In the genomic region with DNA sequence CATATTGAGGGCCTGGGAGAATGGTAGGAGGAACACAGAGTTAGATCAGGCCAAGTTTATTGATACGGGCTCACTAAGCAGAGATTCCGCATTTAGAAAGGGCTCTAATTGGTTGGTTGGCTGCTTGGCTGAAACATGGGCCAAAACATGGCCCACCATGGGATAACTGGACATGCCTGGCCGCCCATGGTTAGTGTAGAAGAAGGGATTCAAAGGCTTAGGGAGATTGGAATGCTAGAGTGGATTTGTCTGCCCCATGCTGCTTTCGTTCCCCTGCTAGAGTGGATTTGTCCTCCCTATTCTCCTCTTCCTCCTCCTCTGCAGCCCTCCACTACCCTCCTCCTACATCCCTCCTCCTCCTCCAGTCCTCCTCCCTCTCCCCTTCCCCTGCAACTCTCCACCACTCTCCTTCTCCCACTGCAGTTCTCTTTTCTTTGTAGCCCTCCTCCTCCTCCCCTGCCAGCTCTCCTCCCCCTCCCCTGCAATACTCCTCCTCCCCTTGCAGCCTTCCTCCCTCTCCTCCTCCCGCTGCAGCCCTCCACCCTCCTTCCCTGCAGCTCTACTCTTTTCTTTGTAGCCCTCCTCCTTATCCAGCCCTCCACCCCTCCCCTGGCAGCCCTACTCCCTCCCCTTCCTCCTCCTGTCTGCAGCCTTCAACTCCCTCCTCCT, we compare ENCODE assay signal across 16 cellular contexts. TPM values are rescaled to one million over a fixed set of nuclear protein-coding genes. Genes with fewer than 3 reads are reported as not detected.
"Had no signal": no experiment of that assay in that cellular context is flagged by ENCODE, and none has a peak within 500 bp of the region (broad histone marks: within the 10 kb centered on the region; RNA-seq: fewer than 3 reads in every experiment).

No MANE protein-coding gene starts in this region.

- ATAC-seq: natural killer cell; stimulated activated effector memory CD8-positive, alpha-beta T cell treated with anti-CD3 and anti-CD28 coated beads, Interleukin-12 subunit alpha, Interleukin-12 subunit beta, amount 100 ng/mL, for 72 hours had no signal

- H3K27me3 ChIP-seq: ascending aorta, esophagus squamous epithelium, hepatocyte, transverse colon had no signal

- H3K4me3 ChIP-seq: ascending aorta, esophagus squamous epithelium, hepatocyte, left ventricle myocardium inferior, transverse colon had no signal

- H3K4me3 Mint-ChIP-seq: activated CD4-positive, alpha-beta T cell treated with anti-CD3 and anti-CD28 coated beads, Interleukin-2, amount 10 ng/mL, durations not matched to agents 7 days and 5 days; activated naive CD8-positive, alpha-beta T cell treated with anti-CD3 and anti-CD28 coated beads, Interleukin-2, amount 50 U/mL, for 24 hours; activated T-helper 1 cell treated with anti-CD3 and anti-CD28 coated beads, Interleukin-12 subunit alpha, Interleukin-12 subunit beta, Interleukin-2, Interleukin-4 antibody, amounts not matched to agents 30 ng/mL and 10 ng/mL and 1 ng/mL, durations not matched to agents 14 hours and 24 hours and 36 hours; memory B cell; natural killer cell; stimulated activated effector memory CD8-positive, alpha-beta T cell treated with anti-CD3 and anti-CD28 coated beads, Interleukin-12 subunit alpha, Interleukin-12 subunit beta, amount 100 ng/mL, for 72 hours had no signal

- H3K27ac Mint-ChIP-seq: activated CD4-positive, alpha-beta T cell treated with anti-CD3 and anti-CD28 coated beads, Interleukin-2, amount 10 ng/mL, durations not matched to agents 7 days and 5 days; activated naive CD8-positive, alpha-beta T cell treated with anti-CD3 and anti-CD28 coated beads, Interleukin-2, amount 50 U/mL, for 24 hours; activated T-helper 1 cell treated with anti-CD3 and anti-CD28 coated beads, Interleukin-12 subunit alpha, Interleukin-12 subunit beta, Interleukin-2, Interleukin-4 antibody, amounts not matched to agents 30 ng/mL and 10 ng/mL and 1 ng/mL, durations not matched to agents 14 hours and 24 hours and 36 hours; memory B cell; stimulated activated effector memory CD8-positive, alpha-beta T cell treated with anti-CD3 and anti-CD28 coated beads, Interleukin-12 subunit alpha, Interleukin-12 subunit beta, amount 100 ng/mL, for 72 hours had no signal

- H3K27me3 Mint-ChIP-seq: activated CD4-positive, alpha-beta T cell treated with anti-CD3 and anti-CD28 coated beads, Interleukin-2, amount 10 ng/mL, durations not matched to agents 7 days and 5 days; activated naive CD8-positive, alpha-beta T cell treated with anti-CD3 and anti-CD28 coated beads, Interleukin-2, amount 50 U/mL, for 24 hours; memory B cell had no signal

- H3K36me3 ChIP-seq: transverse colon had no signal

- H3K36me3 Mint-ChIP-seq: natural killer cell had no signal

- H3K9me3 ChIP-seq: ascending aorta, esophagus squamous epithelium, left ventricle myocardium inferior, transverse colon had no signal

- DNase-seq: activated CD4-positive, alpha-beta T cell treated with anti-CD3 and anti-CD28 coated beads, Interleukin-2, amount 10 ng/mL, durations not matched to agents 7 days and 5 days; activated CD8-positive, alpha-beta memory T cell treated with anti-CD3 and anti-CD28 coated beads, Interleukin-2, amount 50 U/mL, for 48 hours; activated naive CD4-positive, alpha-beta T cell; activated naive CD8-positive, alpha-beta T cell treated with anti-CD3 and anti-CD28 coated beads, Interleukin-2, amount 50 U/mL, for 24 hours; esophagus squamous epithelium; natural killer cell; stimulated activated CD4-positive, alpha-beta T cell treated with anti-CD3 and anti-CD28 coated beads, Interleukin-12 subunit alpha, Interleukin-12 subunit beta, amount 100 ng/mL, for 4 hours; stimulated activated CD4-positive, alpha-beta T cell treated with anti-CD3 and anti-CD28 coated beads, Interleukin-2, amount 100 ng/mL, for 24 hours; SW 1271; transverse colon had no signal

- H3K27ac ChIP-seq: ascending aorta, hepatocyte, left ventricle myocardium inferior had no signal

- H3K9me3 Mint-ChIP-seq: activated CD4-positive, alpha-beta T cell treated with anti-CD3 and anti-CD28 coated beads, Interleukin-2, amount 10 ng/mL, durations not matched to agents 7 days and 5 days; activated naive CD8-positive, alpha-beta T cell treated with anti-CD3 and anti-CD28 coated beads, Interleukin-2, amount 50 U/mL, for 24 hours; activated T-helper 1 cell treated with anti-CD3 and anti-CD28 coated beads, Interleukin-12 subunit alpha, Interleukin-12 subunit beta, Interleukin-2, Interleukin-4 antibody, amounts not matched to agents 30 ng/mL and 10 ng/mL and 1 ng/mL, durations not matched to agents 14 hours and 24 hours and 36 hours; memory B cell; natural killer cell; stimulated activated effector memory CD8-positive, alpha-beta T cell treated with anti-CD3 and anti-CD28 coated beads, Interleukin-12 subunit alpha, Interleukin-12 subunit beta, amount 100 ng/mL, for 72 hours had no signal

- H3K4me1 Mint-ChIP-seq: activated CD4-positive, alpha-beta T cell treated with anti-CD3 and anti-CD28 coated beads, Interleukin-2, amount 10 ng/mL, durations not matched to agents 7 days and 5 days; activated naive CD8-positive, alpha-beta T cell treated with anti-CD3 and anti-CD28 coated beads, Interleukin-2, amount 50 U/mL, for 24 hours; memory B cell; stimulated activated effector memory CD8-positive, alpha-beta T cell treated with anti-CD3 and anti-CD28 coated beads, Interleukin-12 subunit alpha, Interleukin-12 subunit beta, amount 100 ng/mL, for 72 hours had no signal

RNA-seq across cellular contexts. Expression of a gene that starts 17.2 kb away (rescaled TPM):
- total RNA-seq: activated CD4-positive, alpha-beta T cell treated with anti-CD3 and anti-CD28 coated beads, Interleukin-2, amount 10 ng/mL, durations not matched to agents 7 days and 5 days; activated T-helper 1 cell treated with anti-CD3 and anti-CD28 coated beads, Interleukin-12 subunit alpha, Interleukin-12 subunit beta, Interleukin-2, Interleukin-4 antibody, amounts not matched to agents 30 ng/mL and 10 ng/mL and 1 ng/mL, durations not matched to agents 14 hours and 24 hours and 36 hours had no signal
